In genomic region chr17:58354541-58355216, GRCh38 we compare ENCODE assay signal across 21 cellular contexts. TPM values are rescaled to one million over a fixed set of nuclear protein-coding genes. Genes with fewer than 3 reads are reported as not detected.
DNase-seq lines count a peak whose midpoint lies in the region; ATAC-seq and TF ChIP-seq lines count a peak whose summit lies in the region.
"Had no signal": no experiment of that assay in that cellular context is flagged by ENCODE, and none has a peak within 500 bp of the region (broad histone marks: within the 10 kb centered on the region; RNA-seq: fewer than 3 reads in every experiment).

No MANE protein-coding gene starts in this region.

- ATAC-seq in heart right ventricle (no peak), T-helper 17 cell (no peak), upper lobe of right lung (no peak), HG03469 (IDR thresholded peaks at IDR 0.05; ENCODE audit: unreplicated experiment) (no peak)
- ATAC-seq: right cardiac atrium had no signal

- H3K9me3 ChIP-seq in cardiac muscle cell (ENCODE audit: low read depth) = no peaks in the 10 kb centered on the region
- H3K9me3 ChIP-seq in heart right ventricle = no peaks in the 10 kb centered on the region
- H3K9me3 ChIP-seq in T-helper 17 cell (ENCODE audit: control insufficient read depth, low read length, poor library complexity, severe bottlenecking) = no peaks in the 10 kb centered on the region
- H3K9me3 ChIP-seq in upper lobe of right lung = no peaks in the 10 kb centered on the region
- no peaks in the 10 kb centered on the region for H3K9me3 ChIP-seq in HAP-1
- H3K9me3 ChIP-seq: esophagus squamous epithelium, suprapubic skin had no signal

- H3K4me1 Mint-ChIP-seq in T-helper 17 cell = peaks cover 39% of the 10 kb centered on the region

- H3K27me3 ChIP-seq in cardiac muscle cell (no peaks in the 10 kb centered on the region), heart right ventricle (no peaks in the 10 kb centered on the region), upper lobe of right lung (no peaks in the 10 kb centered on the region), HAP-1 (ENCODE audit: low read depth) (no peaks in the 10 kb centered on the region)
- H3K27me3 ChIP-seq: esophagus squamous epithelium, suprapubic skin had no signal

- TF ChIP-seq CTCF in cardiac muscle cell (IDR thresholded peaks at IDR 0.05; ENCODE audit: low read depth, low read length) (no peak), heart right ventricle (IDR thresholded peaks at IDR 0.05) (no peak), upper lobe of right lung (IDR thresholded peaks at IDR 0.05) (no peak)

- H3K36me3 Mint-ChIP-seq in T-helper 17 cell (ENCODE audit: low read depth) = peaks cover under 1% of the 10 kb centered on the region

- peak overlapping the region; percentile 99 for H3K27ac Mint-ChIP-seq in T-helper 17 cell

- H3K27ac ChIP-seq in cardiac muscle cell (peak overlapping the region; percentile 96), heart right ventricle (no peak overlapping the region), upper lobe of right lung (no peak overlapping the region)
- H3K27ac ChIP-seq: suprapubic skin had no signal

- no peak overlapping the region for H3K4me3 Mint-ChIP-seq in T-helper 17 cell

- no peaks in the 10 kb centered on the region for H3K27me3 Mint-ChIP-seq in T-helper 17 cell

- intact Hi-C loops in heart right ventricle (cut with DNase I) (loop anchor here in 4 of 10 donors (5.0 to 10.0 kb wide), 4 partner anchors 63 to 280 kb away; partner anchors contain the start of genes RNF43 (in 3 of the 4) and MTMR4 (in 1 of the 4)), upper lobe of right lung (cut with DNase I) (no loop called here), posterior vena cava (cut with DNase I) (no loop called here)

- 64 to 69% methylated on average over 6 of the region's 6 CpGs for WGBS in heart right ventricle, 2 donors

- H3K4me3 ChIP-seq in cardiac muscle cell = no peak overlapping the region
- no peak overlapping the region for H3K4me3 ChIP-seq in heart right ventricle
- no peak overlapping the region for H3K4me3 ChIP-seq in upper lobe of right lung
- no peak overlapping the region for H3K4me3 ChIP-seq in HAP-1
- H3K4me3 ChIP-seq: esophagus squamous epithelium, suprapubic skin had no signal

- in situ Hi-C loops in HAP-1 (cut with MboI; ENCODE audit: low sequenced_read_pairs) = loop anchor here (5.0 kb wide), 1 partner anchor 63 kb away; the partner anchor contains the start of gene RNF43

- peaks cover 7% of the 10 kb centered on the region for H3K36me3 ChIP-seq in cardiac muscle cell
- peaks cover 0 to 14% (median 6%) of the 10 kb centered on the region in 9 donors for H3K36me3 ChIP-seq in heart right ventricle
- peaks cover 17% of the 10 kb centered on the region for H3K36me3 ChIP-seq in upper lobe of right lung
- peaks cover 8% of the 10 kb centered on the region for H3K36me3 ChIP-seq in HAP-1 (replicated peaks)

- DNase-seq in cardiac muscle cell (ENCODE audit: low read depth in 1 of 2, low spot score in 1 of 2) = no peak
- no peak for DNase-seq in heart right ventricle
- no peak for DNase-seq in T-helper 17 cell
- peak; percentile 57 for DNase-seq in islet precursor cell
- peak; percentile 51 for DNase-seq in upper lobe of right lung
- no peak for DNase-seq in posterior vena cava (ENCODE audit: low spot score)
- no peak for DNase-seq in HAP-1 (ENCODE audit: low spot score in 2 of 2)
- DNase-seq: activated CD4-positive, CD25-positive, alpha-beta regulatory T cell treated with anti-CD3 and anti-CD28 coated beads, Interleukin-2, amount 50 U/mL, for 72 hours; activated effector memory CD4-positive, alpha-beta T cell treated with anti-CD3 and anti-CD28 coated beads, Interleukin-2, amount 50 U/mL, for 16 hours; COR-L47; effector CD8-positive, alpha-beta T cell; esophagus squamous epithelium; HCEC 1CT; IMR-90; NCI-H187; NCI-H2227 treated with DMSO at 0.1 percent for 48 hours; right cardiac atrium; T1000 had no signal

- H3K4me1 ChIP-seq in cardiac muscle cell (ENCODE audit: low read depth) (peaks cover 9% of the 10 kb centered on the region), heart right ventricle (peaks cover 0 to 27% (median 17%) of the 10 kb centered on the region in 9 donors), upper lobe of right lung (peaks cover 9% of the 10 kb centered on the region), HAP-1 (peaks cover 4% of the 10 kb centered on the region; the same call in 1 of the 2 replicates)

RNA-seq across cellular contexts. Expression of gene SUPT4H1, which starts 2.7 kb away (rescaled TPM):
- total RNA-seq in cardiac muscle cell (94.6 and 152 TPM in 2 replicates), heart right ventricle (10 to 100 TPM; 49.0 to 73.4 (median 59.8) TPM), T-helper 17 cell (10 to 100 TPM; 41.3 to 50.6 TPM), upper lobe of right lung (82.4 TPM), posterior vena cava (10 to 100 TPM; 48.4 to 50.1 TPM)
- polyA plus RNA-seq in cardiac muscle cell (97.9 and 102 TPM in 2 replicates), heart right ventricle (10 to 100 TPM; 38.0 to 95.0 TPM)

RNA-seq across cellular contexts. Expression of gene TSPOAP1, which starts 26.1 kb away (rescaled TPM):
- total RNA-seq in cardiac muscle cell (45.1 and 92.1 TPM in 2 replicates), heart right ventricle (10 to 100 TPM in 8 of 10 donors, 1 to 10 TPM in 2; 6.0 to 18.7 (median 12.4) TPM), T-helper 17 cell (10 to 100 TPM; 30.5 to 32.8 TPM), upper lobe of right lung (21.0 TPM), posterior vena cava (1 to 10 TPM; 8.2 to 10.0 TPM)
- polyA plus RNA-seq in cardiac muscle cell (77.5 and 85.3 TPM in 2 replicates), heart right ventricle (10 to 100 TPM in 1 of 2 donors, 1 to 10 TPM in 1; 1.6 to 35.6 TPM)
- total RNA-seq: SK-MEL-5 had no signal

Comparison
In these comparisons a context has a peak if more than half of its experiments do, and no peak if none do; other contexts are left out.
1. DNase-seq: peak in islet precursor cell (single experiment) and upper lobe of right lung (single experiment); none in cardiac muscle cell (0 of 2), heart right ventricle (0 of 2), T-helper 17 cell (0 of 3), posterior vena cava (single experiment) and HAP-1 (0 of 2).